Comparison of ENCODE assay signal across 24 cellular contexts in the genomic region with DNA sequence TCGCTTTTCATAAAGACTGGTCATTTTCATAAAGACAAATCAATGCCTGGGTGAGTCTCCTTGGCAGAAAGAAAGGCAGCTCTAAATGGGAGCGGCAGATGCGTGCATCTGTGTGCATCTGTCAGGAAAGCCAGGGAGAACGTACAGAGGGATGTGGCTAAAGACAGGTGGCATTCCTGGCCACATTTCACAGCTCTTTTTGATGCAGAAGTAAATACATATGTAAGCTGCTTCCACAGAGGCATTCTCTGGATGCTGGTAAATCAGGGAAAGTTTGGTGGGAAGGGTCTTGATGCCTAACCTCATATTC.
DNase-seq lines count a peak whose midpoint lies in the region; ATAC-seq and TF ChIP-seq lines count a peak whose summit lies in the region.
"Had no signal": no experiment of that assay in that cellular context is flagged by ENCODE, and none has a peak within 500 bp of the region (broad histone marks: within the 10 kb centered on the region; RNA-seq: fewer than 3 reads in every experiment).

No MANE protein-coding gene starts in this region.

- H3K36me3 ChIP-seq in HUES64 (ENCODE audit: insufficient read depth, low read length) (no peaks in the 10 kb centered on the region), muscle layer of duodenum (ENCODE audit: control insufficient read depth in 1 of 2, insufficient read depth in 2 of 2, low read length in 2 of 2) (no peaks in the 10 kb centered on the region), stomach smooth muscle (ENCODE audit: control insufficient read depth in 2 of 2, insufficient read depth in 2 of 2, low read length in 2 of 2) (no peaks in the 10 kb centered on the region), mucosa of descending colon (ENCODE audit: low read depth) (no peaks in the 10 kb centered on the region)
- H3K36me3 ChIP-seq: ascending aorta, heart right ventricle, pancreas had no signal

- no peak overlapping the region for H3K4me3 ChIP-seq in HUES64 (ENCODE audit: low read length)
- H3K4me3 ChIP-seq in muscle layer of duodenum (ENCODE audit: low read depth in 1 of 2, low read length in 2 of 2): peak overlapping the region in 1 of 2 donors; percentile 31
- H3K4me3 ChIP-seq in stomach smooth muscle (ENCODE audit: low read length in 2 of 2): peak overlapping the region in 1 of 2 donors; percentile 60
- no peak overlapping the region for H3K4me3 ChIP-seq in mucosa of descending colon
- H3K4me3 ChIP-seq: heart right ventricle, pancreas had no signal

- WGBS in HUES64: 60% methylated on average over 4 of the region's 4 CpGs

- no peak for TF ChIP-seq CTCF in mucosa of descending colon (IDR thresholded peaks at IDR 0.05)

- peak; percentile 42 for DNase-seq in cerebellar cortex (ENCODE audit: low spot score)
- no peak for DNase-seq in NCI-H510A (lab: John Stamatoyannopoulos, UW)
- DNase-seq in activated CD4-positive, alpha-beta T cell treated with anti-CD3 and anti-CD28 coated beads for 48 hours: no peak
- DNase-seq in mucosa of descending colon: no peak
- DNase-seq: activated CD4-positive, alpha-beta memory T cell treated with anti-CD3 and anti-CD28 coated beads for 36 hours; activated CD8-positive, alpha-beta memory T cell treated with anti-CD3 and anti-CD28 coated beads, Interleukin-2, amount 50 U/mL, for 48 hours; Calu3; heart right ventricle; naive thymus-derived CD8-positive, alpha-beta T cell; NCI-H1092; NCI-H187 treated with DMSO at 0.1 percent for 48 hours; NCI-H345; NCI-H82; OCI-M1; pancreas; stimulated activated naive CD8-positive, alpha-beta T cell treated with anti-CD3 and anti-CD28 coated beads, Interleukin-15, amount 100 ng/mL, for 72 hours had no signal

- ATAC-seq in mucosa of descending colon: no peak
- ATAC-seq: HCT116; heart right ventricle; HepG2; naive thymus-derived CD8-positive, alpha-beta T cell; pancreas; stimulated activated naive CD8-positive, alpha-beta T cell treated with anti-CD3 and anti-CD28 coated beads, Interleukin-15, amount 100 ng/mL, for 72 hours had no signal

- H3K9ac ChIP-seq in HUES64 (ENCODE audit: low read depth, low read length): no peak overlapping the region
- H3K9ac ChIP-seq in stomach smooth muscle (ENCODE audit: low read length in 2 of 2): peak overlapping the region; percentile 45 to 58

- H3K4me1 ChIP-seq in HUES64 (ENCODE audit: insufficient read depth, low read length) (peaks cover 26% of the 10 kb centered on the region), muscle layer of duodenum (ENCODE audit: control insufficient read depth in 1 of 2, insufficient read depth in 2 of 2, low read length in 2 of 2) (peaks cover 0 to 52% of the 10 kb centered on the region in 2 donors), stomach smooth muscle (ENCODE audit: control insufficient read depth, insufficient read depth, low read length) (peaks cover 43% of the 10 kb centered on the region), mucosa of descending colon (ENCODE audit: low read depth) (no peaks in the 10 kb centered on the region)
- H3K4me1 ChIP-seq: pancreas had no signal

- intact Hi-C loops in mucosa of descending colon (cut with DNase I, micrococcal nuclease): no loop called here

- H3K27ac ChIP-seq in HUES64 (ENCODE audit: low read depth, low read length) (peak overlapping the region; percentile 39; the same call in 1 of the 2 replicates), muscle layer of duodenum (ENCODE audit: low read length) (peak overlapping the region; percentile 46), stomach smooth muscle (ENCODE audit: low read length) (peak overlapping the region; percentile 90)
- H3K27ac ChIP-seq: C4-2B, HL-60, pancreas had no signal

- H3K27me3 ChIP-seq in HUES64 (ENCODE audit: insufficient read depth, low read length) (no peaks in the 10 kb centered on the region), muscle layer of duodenum (ENCODE audit: low read depth, low read length) (no peaks in the 10 kb centered on the region), stomach smooth muscle (ENCODE audit: control insufficient read depth in 1 of 2, insufficient read depth in 2 of 2, low read length in 2 of 2) (no peaks in the 10 kb centered on the region)
- H3K27me3 ChIP-seq: ascending aorta, heart right ventricle had no signal

- H3K9me3 ChIP-seq in HUES64 (ENCODE audit: insufficient read depth, low read depth, low read length) (no peaks in the 10 kb centered on the region), muscle layer of duodenum (ENCODE audit: control insufficient read depth in 1 of 2, low read length in 2 of 2) (no peaks in the 10 kb centered on the region), stomach smooth muscle (ENCODE audit: control insufficient read depth in 2 of 2, low read length in 2 of 2) (no peaks in the 10 kb centered on the region), mucosa of descending colon (no peaks in the 10 kb centered on the region)
- H3K9me3 ChIP-seq: ascending aorta, heart right ventricle, pancreas had no signal

Comparison
In these comparisons a context has a peak if more than half of its experiments do, and no peak if none do; other contexts are left out.
1. H3K27ac ChIP-seq: peak in every context shown above with its lines; median percentile 90 in stomach smooth muscle; 46 in muscle layer of duodenum; 39 in HUES64.